In the genomic region with DNA sequence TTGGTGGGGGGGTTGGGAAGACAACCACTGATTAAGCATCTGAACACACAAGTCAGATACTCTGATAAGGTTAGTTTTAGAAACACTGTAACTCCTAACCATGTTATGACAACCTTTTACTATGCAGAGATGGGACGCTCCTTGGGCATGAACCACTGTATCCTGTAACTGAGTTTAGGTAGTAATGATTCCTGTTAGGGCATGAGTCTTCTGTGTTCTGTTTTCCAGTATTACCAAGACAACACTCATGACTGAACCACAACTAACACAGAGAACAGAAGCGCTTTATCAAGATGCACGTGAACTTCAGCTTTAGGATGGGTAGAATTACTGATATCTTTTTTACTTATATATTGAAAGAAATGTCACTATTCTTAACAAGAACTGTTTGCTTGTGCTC, we compare ENCODE assay signal across 26 cellular contexts. TPM values are rescaled to one million over a fixed set of nuclear protein-coding genes. Genes with fewer than 3 reads are reported as not detected.
A peak's percentile ranks its signal among the peaks of the same experiment; 100 is the strongest.
DNase-seq lines count a peak whose midpoint lies in the region; ATAC-seq and TF ChIP-seq lines count a peak whose summit lies in the region.
"Had no signal": no experiment of that assay in that cellular context is flagged by ENCODE, and none has a peak within 500 bp of the region (broad histone marks: within the 10 kb centered on the region; RNA-seq: fewer than 3 reads in every experiment).

No MANE protein-coding gene starts in this region.

- CTCF ChIA-PET in mammary epithelial cell (lab: Charles Lee; ENCODE audit: low non-redundant PET), result no interaction called here

- H3K4me2 ChIP-seq in mammary epithelial cell (ENCODE audit: insufficient read depth, low read depth, low read length), result no peak overlapping the region

- H3K4me3 ChIP-seq in mammary epithelial cell (replicated peaks in 1 of 3; ENCODE audit: insufficient read depth in 1 of 3, low read depth in 2 of 3, low read length in 3 of 3), result no peak overlapping the region
- no peak overlapping the region for H3K4me3 ChIP-seq in breast epithelium
- no peak overlapping the region for H3K4me3 ChIP-seq in gastroesophageal sphincter
- H3K4me3 ChIP-seq: GM12878, heart left ventricle, left lung, SK-N-MC, transverse colon had no signal

- no peak for TF ChIP-seq CTCF in mammary epithelial cell (conservative IDR thresholded peaks at IDR 0.05 in 1 of 2, IDR thresholded peaks at IDR 0.05 in 1 of 2; ENCODE audit: extremely low read depth in 1 of 2, insufficient read depth in 1 of 2, low read depth in 1 of 2, low read length in 2 of 2)
- no peak for TF ChIP-seq CTCF in breast epithelium (IDR thresholded peaks at IDR 0.05)
- TF ChIP-seq CTCF in foreskin keratinocyte (conservative IDR thresholded peaks at IDR 0.05), result no peak
- no peak for TF ChIP-seq CTCF in gastroesophageal sphincter (IDR thresholded peaks at IDR 0.05)

- H2AFZ ChIP-seq in mammary epithelial cell (ENCODE audit: low read depth, low read length), result peak overlapping the region; percentile 37

- intact Hi-C loops in mammary epithelial cell (cut with micrococcal nuclease), result no loop called here
- intact Hi-C loops in breast epithelium (cut with DNase I; ENCODE audit: low total_unique reads), result no loop called here

- H3K27me3 Mint-ChIP-seq in activated T-helper 17 cell treated with anti-CD3 and anti-CD28 coated beads, Interleukin-2, amount 50 U/mL, for 72 hours, result peaks cover 4% of the 10 kb centered on the region
- H3K27me3 Mint-ChIP-seq: activated B cell treated with CpG ODN at 0.5 μM for 24 hours; effector memory CD8-positive, alpha-beta T cell had no signal

- dilution Hi-C loops in mammary epithelial cell (cut with HindIII; ENCODE audit: low sequenced_read_pairs), result no loop called here

- H3K9me3 ChIP-seq in mammary epithelial cell (replicated peaks; ENCODE audit: insufficient read depth, low read length) (no peaks in the 10 kb centered on the region), breast epithelium (no peaks in the 10 kb centered on the region), gastroesophageal sphincter (no peaks in the 10 kb centered on the region)
- H3K9me3 ChIP-seq: left lung, transverse colon had no signal

- TF ChIP-seq POLR2A in breast epithelium (IDR thresholded peaks at IDR 0.05) (no peak), gastroesophageal sphincter (IDR thresholded peaks at IDR 0.05) (no peak)

- H3K36me3 Mint-ChIP-seq in activated T-helper 17 cell treated with anti-CD3 and anti-CD28 coated beads, Interleukin-2, amount 50 U/mL, for 72 hours (ENCODE audit: low read depth), result no peaks in the 10 kb centered on the region

- H3K27ac ChIP-seq in mammary epithelial cell (ENCODE audit: insufficient read depth, low read depth, low read length), result peak overlapping the region; percentile 94
- H3K27ac ChIP-seq in breast epithelium, result no peak overlapping the region
- peak overlapping the region; percentile 94 for H3K27ac ChIP-seq in foreskin keratinocyte
- no peak overlapping the region for H3K27ac ChIP-seq in gastroesophageal sphincter
- H3K27ac ChIP-seq: heart left ventricle, left lung, SK-N-MC, transverse colon had no signal

- in situ Hi-C loops in mammary epithelial cell (cut with MboI; ENCODE audit: low sequenced_read_pairs in 2 of 2), result no loop called here

- peaks cover 22% of the 10 kb centered on the region for H3K4me1 Mint-ChIP-seq in activated T-helper 17 cell treated with anti-CD3 and anti-CD28 coated beads, Interleukin-2, amount 50 U/mL, for 72 hours
- H3K4me1 Mint-ChIP-seq: activated B cell treated with CpG ODN at 0.5 μM for 24 hours had no signal

- H3K79me2 ChIP-seq in mammary epithelial cell (ENCODE audit: insufficient read depth, low read length), result no peaks in the 10 kb centered on the region

- H3K9me3 Mint-ChIP-seq in activated T-helper 17 cell treated with anti-CD3 and anti-CD28 coated beads, Interleukin-2, amount 50 U/mL, for 72 hours, result no peaks in the 10 kb centered on the region
- H3K9me3 Mint-ChIP-seq: effector memory CD8-positive, alpha-beta T cell had no signal

- ATAC-seq in activated T-helper 17 cell treated with anti-CD3 and anti-CD28 coated beads, Interleukin-2, amount 50 U/mL, for 72 hours (replicated peaks), result peak; percentile 80
- ATAC-seq in foreskin keratinocyte (peak; percentile 75), gastroesophageal sphincter (no peak), HG03342 (IDR thresholded peaks at IDR 0.05; ENCODE audit: unreplicated experiment) (no peak), HG02642 (IDR thresholded peaks at IDR 0.05; ENCODE audit: poor library complexity, unreplicated experiment) (no peak)
- ATAC-seq: effector memory CD8-positive, alpha-beta T cell; GM12878; heart left ventricle; left lung had no signal

- DNase-seq in mammary epithelial cell (peak; percentile 63), breast epithelium (ENCODE audit: low spot score in 2 of 2) (no peak), foreskin keratinocyte (peak; percentile 80 to 82), NK-92 (lab: John Stamatoyannopoulos, UW; ENCODE audit: unreplicated experiment) (no peak)
- DNase-seq: activated B cell treated with CpG ODN at 0.5 μM for 24 hours; activated CD8-positive, alpha-beta memory T cell treated with anti-CD3 and anti-CD28 coated beads for 24 hours; activated effector memory CD4-positive, alpha-beta T cell treated with anti-CD3 and anti-CD28 coated beads, Interleukin-2, amount 50 U/mL, for 16 hours; anterior cingulate cortex; CD8-positive, alpha-beta memory T cell; DMS79; effector memory CD8-positive, alpha-beta T cell; H9; heart left ventricle; Kasumi-1; left lung; NCI-H1105 treated with DMSO at 0.1 percent for 48 hours; NCI-H510A treated with DMSO at 0.1 percent for 48 hours; stimulated activated CD4-positive, alpha-beta T cell treated with anti-CD3 and anti-CD28 coated beads, Interleukin-2, amount 100 ng/mL, for 24 hours; stimulated activated naive CD4-positive, alpha-beta T cell treated with Interleukin-2 at 50 U/mL for 16 hours; transverse colon had no signal

- H3K4me3 Mint-ChIP-seq in activated T-helper 17 cell treated with anti-CD3 and anti-CD28 coated beads, Interleukin-2, amount 50 U/mL, for 72 hours, result peak overlapping the region; percentile 7
- H3K4me3 Mint-ChIP-seq: activated B cell treated with CpG ODN at 0.5 μM for 24 hours; CD8-positive, alpha-beta memory T cell; effector memory CD8-positive, alpha-beta T cell; H9 had no signal

- no peaks in the 10 kb centered on the region for H3K27me3 ChIP-seq in mammary epithelial cell (ENCODE audit: insufficient read depth, low read length)
- H3K27me3 ChIP-seq in breast epithelium, result no peaks in the 10 kb centered on the region
- H3K27me3 ChIP-seq in foreskin keratinocyte, result no peaks in the 10 kb centered on the region
- no peaks in the 10 kb centered on the region for H3K27me3 ChIP-seq in gastroesophageal sphincter
- H3K27me3 ChIP-seq: heart left ventricle, left lung, transverse colon had no signal

- no peaks in the 10 kb centered on the region for H4K20me1 ChIP-seq in mammary epithelial cell (ENCODE audit: insufficient read depth, low read length)

- H3K36me3 ChIP-seq in mammary epithelial cell (ENCODE audit: insufficient read depth, low read length) (no peaks in the 10 kb centered on the region), breast epithelium (no peaks in the 10 kb centered on the region), gastroesophageal sphincter (no peaks in the 10 kb centered on the region)
- H3K36me3 ChIP-seq: heart left ventricle, left lung, transverse colon had no signal

- BruUV-seq in mammary epithelial cell (replicated peaks; lab: Mats Ljungman, UMichigan), result no TSS peak

- H3K27ac Mint-ChIP-seq in activated T-helper 17 cell treated with anti-CD3 and anti-CD28 coated beads, Interleukin-2, amount 50 U/mL, for 72 hours, result peak overlapping the region; percentile 72
- H3K27ac Mint-ChIP-seq: activated B cell treated with CpG ODN at 0.5 μM for 24 hours; CD8-positive, alpha-beta memory T cell; H9 had no signal

- peak overlapping the region; percentile 26 for H3K9ac ChIP-seq in mammary epithelial cell (ENCODE audit: insufficient read depth, low read length)

- peaks cover 46% of the 10 kb centered on the region for H3K4me1 ChIP-seq in mammary epithelial cell (ENCODE audit: insufficient read depth, low read length)
- no peaks in the 10 kb centered on the region for H3K4me1 ChIP-seq in breast epithelium
- peaks cover 43% of the 10 kb centered on the region for H3K4me1 ChIP-seq in foreskin keratinocyte
- peaks cover 0 to 11% (median 6%) of the 10 kb centered on the region in 3 donors for H3K4me1 ChIP-seq in gastroesophageal sphincter
- H3K4me1 ChIP-seq: left lung, transverse colon had no signal

- TF ChIP-seq EP300 in gastroesophageal sphincter (IDR thresholded peaks at IDR 0.05), result no peak

- WGBS in mammary epithelial cell (ENCODE audit: low coverage, missing lambda C conversion rate), result 71% methylated on average over 3 of the region's 3 CpGs
- 88 to 93% methylated on average over 3 of the region's 3 CpGs for WGBS in gastroesophageal sphincter (ENCODE audit: low coverage in 1 of 2), 2 donors

RNA-seq across cellular contexts. Expression of a gene that starts 14.1 kb away (rescaled TPM):
- 10 to 100 TPM; 42.3 to 75.5 TPM for total RNA-seq in mammary epithelial cell
- polyA plus RNA-seq in mammary epithelial cell, result 29.3 TPM
- polyA minus RNA-seq in mammary epithelial cell, result 32.7 TPM
- 10 to 100 TPM; 45.6 to 81.5 (median 54.1) TPM for total RNA-seq in breast epithelium
- total RNA-seq in activated T-helper 17 cell treated with anti-CD3 and anti-CD28 coated beads, Interleukin-2, amount 50 U/mL, for 72 hours, result 10 to 100 TPM; 84.2 to 97.5 TPM
- total RNA-seq in foreskin keratinocyte, result 46.1 and 50.6 TPM in 2 replicates
- 7.4 and 10.1 TPM in 2 replicates for polyA plus RNA-seq in foreskin keratinocyte
- 10 to 100 TPM; 46.0 to 60.2 (median 57.5) TPM for total RNA-seq in gastroesophageal sphincter

Comparison
In these comparisons a context has a peak if more than half of its experiments do, and no peak if none do; other contexts are left out.
1. DNase-seq: peak in mammary epithelial cell (single experiment) and foreskin keratinocyte (2 of 2); none in breast epithelium (0 of 2) and NK-92 (single experiment).
2. H3K27ac ChIP-seq: peak in mammary epithelial cell (single experiment) and foreskin keratinocyte (single experiment); none in breast epithelium (0 of 2) and gastroesophageal sphincter (0 of 4).
3. ATAC-seq: peak in activated T-helper 17 cell treated with anti-CD3 and anti-CD28 coated beads, Interleukin-2, amount 50 U/mL, for 72 hours (single experiment) and foreskin keratinocyte (single experiment); none in gastroesophageal sphincter (single experiment), HG03342 (single experiment) and HG02642 (single experiment).